1 cellular context compared by ENCODE assay signal in the genomic region with DNA sequence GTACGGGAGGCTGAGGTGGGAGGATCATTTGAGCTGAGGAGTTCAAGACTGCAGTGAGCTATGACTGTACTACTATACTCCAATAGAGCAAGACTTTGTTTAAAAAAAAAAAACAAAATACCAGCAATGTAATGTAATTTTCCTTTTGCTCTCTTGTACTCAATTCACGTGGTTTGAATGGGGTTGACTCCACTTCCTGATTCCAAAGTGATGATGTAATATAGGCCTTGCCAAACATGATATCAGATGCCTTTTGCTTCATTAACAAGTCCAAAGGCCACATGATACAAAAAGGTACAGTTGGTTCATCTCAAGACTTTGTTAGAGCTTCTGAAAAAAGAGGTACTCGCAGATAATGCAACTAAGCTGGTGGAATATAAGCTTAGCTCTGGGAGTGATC.
TF ChIP-seq lines count a peak whose summit lies in the region.

No MANE protein-coding gene starts in this region.

TF ChIP-seq in HepG2, 621 proteins besides CTCF, POLR2A, EP300 and RAD21 (continued from another document):
- TF ChIP-seq, protein P1, sequence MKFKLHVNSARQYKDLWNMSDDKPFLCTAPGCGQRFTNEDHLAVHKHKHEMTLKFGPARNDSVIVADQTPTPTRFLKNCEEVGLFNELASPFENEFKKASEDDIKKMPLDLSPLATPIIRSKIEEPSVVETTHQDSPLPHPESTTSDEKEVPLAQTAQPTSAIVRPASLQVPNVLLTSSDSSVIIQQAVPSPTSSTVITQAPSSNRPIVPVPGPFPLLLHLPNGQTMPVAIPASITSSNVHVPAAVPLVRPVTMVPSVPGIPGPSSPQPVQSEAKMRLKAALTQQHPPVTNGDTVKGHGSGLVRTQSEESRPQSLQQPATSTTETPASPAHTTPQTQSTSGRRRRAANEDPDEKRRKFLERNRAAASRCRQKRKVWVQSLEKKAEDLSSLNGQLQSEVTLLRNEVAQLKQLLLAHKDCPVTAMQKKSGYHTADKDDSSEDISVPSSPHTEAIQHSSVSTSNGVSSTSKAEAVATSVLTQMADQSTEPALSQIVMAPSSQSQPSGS (CRISPR knock-in tag; IDR thresholded peaks at IDR 0.05): peak; percentile 28; the same call in 1 of the 2 replicates
- peak; percentile 21; the same call in 1 of the 2 replicates for TF ChIP-seq ZNF644 (CRISPR knock-in tag; IDR thresholded peaks at IDR 0.05; ENCODE audit: low read depth)
- TF ChIP-seq, protein P2, sequence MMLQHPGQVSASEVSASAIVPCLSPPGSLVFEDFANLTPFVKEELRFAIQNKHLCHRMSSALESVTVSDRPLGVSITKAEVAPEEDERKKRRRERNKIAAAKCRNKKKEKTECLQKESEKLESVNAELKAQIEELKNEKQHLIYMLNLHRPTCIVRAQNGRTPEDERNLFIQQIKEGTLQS (CRISPR knock-in tag; IDR thresholded peaks at IDR 0.05): peak; percentile 60; the same call in 1 of the 2 replicates
- TF ChIP-seq, protein P3, sequence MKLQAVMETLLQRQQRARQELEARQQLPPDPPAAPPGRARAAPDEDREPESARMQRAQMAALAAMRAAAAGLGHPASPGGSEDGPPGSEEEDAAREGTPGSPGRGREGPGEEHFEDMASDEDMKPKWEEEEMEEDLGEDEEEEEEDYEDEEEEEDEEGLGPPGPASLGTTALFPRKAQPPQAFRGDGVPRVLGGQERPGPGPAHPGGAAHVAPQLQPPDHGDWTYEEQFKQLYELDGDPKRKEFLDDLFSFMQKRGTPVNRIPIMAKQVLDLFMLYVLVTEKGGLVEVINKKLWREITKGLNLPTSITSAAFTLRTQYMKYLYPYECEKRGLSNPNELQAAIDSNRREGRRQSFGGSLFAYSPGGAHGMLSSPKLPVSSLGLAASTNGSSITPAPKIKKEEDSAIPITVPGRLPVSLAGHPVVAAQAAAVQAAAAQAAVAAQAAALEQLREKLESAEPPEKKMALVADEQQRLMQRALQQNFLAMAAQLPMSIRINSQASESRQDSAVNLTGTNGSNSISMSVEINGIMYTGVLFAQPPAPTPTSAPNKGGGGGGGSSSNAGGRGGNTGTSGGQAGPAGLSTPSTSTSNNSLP (IDR thresholded peaks at IDR 0.05; ENCODE audit: low read depth, low read length): peak; percentile 70
- TF ChIP-seq CEBPG (CRISPR knock-in tag; IDR thresholded peaks at IDR 0.05): peak; percentile 24; the same call in 1 of the 2 replicates
- no peak for TF ChIP-seq U2AF2 (IDR thresholded peaks at IDR 0.05; ENCODE audit: low read depth, low read length)
- TF ChIP-seq, protein P4, sequence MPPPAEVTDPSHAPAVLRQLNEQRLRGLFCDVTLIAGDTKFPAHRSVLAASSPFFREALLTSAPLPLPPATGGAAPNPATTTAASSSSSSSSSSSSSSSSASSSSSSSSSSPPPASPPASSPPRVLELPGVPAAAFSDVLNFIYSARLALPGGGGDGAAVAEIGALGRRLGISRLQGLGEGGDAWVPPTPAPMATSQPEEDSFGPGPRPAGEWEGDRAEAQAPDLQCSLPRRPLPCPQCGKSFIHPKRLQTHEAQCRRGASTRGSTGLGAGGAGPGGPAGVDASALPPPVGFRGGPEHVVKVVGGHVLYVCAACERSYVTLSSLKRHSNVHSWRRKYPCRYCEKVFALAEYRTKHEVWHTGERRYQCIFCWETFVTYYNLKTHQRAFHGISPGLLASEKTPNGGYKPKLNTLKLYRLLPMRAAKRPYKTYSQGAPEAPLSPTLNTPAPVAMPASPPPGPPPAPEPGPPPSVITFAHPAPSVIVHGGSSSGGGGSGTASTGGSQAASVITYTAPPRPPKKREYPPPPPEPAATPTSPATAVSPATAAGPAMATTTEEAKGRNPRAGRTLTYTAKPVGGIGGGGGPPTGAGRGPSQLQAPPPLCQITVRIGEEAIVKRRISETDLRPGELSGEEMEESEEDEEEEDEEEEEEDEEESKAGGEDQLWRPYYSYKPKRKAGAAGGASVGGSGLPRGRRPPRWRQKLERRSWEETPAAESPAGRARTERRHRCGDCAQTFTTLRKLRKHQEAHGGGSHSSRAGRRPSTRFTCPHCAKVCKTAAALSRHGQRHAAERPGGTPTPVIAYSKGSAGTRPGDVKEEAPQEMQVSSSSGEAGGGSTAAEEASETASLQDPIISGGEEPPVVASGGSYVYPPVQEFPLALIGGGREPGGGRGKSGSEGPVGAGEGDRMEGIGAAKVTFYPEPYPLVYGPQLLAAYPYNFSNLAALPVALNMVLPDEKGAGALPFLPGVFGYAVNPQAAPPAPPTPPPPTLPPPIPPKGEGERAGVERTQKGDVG (CRISPR knock-in tag; IDR thresholded peaks at IDR 0.05; ENCODE audit: borderline replicate concordance): no peak
- TF ChIP-seq ZSCAN9 (CRISPR knock-in tag; IDR thresholded peaks at IDR 0.05; ENCODE audit: borderline replicate concordance): no peak
- TF ChIP-seq, protein P5, sequence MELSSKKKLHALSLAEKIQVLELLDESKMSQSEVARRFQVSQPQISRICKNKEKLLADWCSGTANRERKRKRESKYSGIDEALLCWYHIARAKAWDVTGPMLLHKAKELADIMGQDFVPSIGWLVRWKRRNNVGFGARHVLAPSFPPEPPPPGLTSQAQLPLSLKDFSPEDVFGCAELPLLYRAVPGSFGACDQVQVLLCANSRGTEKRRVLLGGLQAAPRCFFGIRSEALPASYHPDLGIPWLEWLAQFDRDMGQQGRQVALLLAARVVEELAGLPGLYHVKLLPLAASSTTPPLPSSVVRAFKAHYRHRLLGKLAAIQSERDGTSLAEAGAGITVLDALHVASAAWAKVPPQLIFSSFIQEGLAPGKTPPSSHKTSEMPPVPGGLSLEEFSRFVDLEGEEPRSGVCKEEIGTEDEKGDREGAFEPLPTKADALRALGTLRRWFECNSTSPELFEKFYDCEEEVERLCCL (CRISPR knock-in tag; IDR thresholded peaks at IDR 0.05; ENCODE audit: borderline replicate concordance): no peak
- no peak for TF ChIP-seq ZNF337 (CRISPR knock-in tag; IDR thresholded peaks at IDR 0.05; ENCODE audit: borderline replicate concordance, low read depth)
- no peak for TF ChIP-seq ZNF232 (CRISPR knock-in tag; IDR thresholded peaks at IDR 0.05; ENCODE audit: borderline replicate concordance)
- TF ChIP-seq TEAD3 (CRISPR knock-in tag; optimal IDR thresholded peaks at IDR 0.05; ENCODE audit: borderline replicate concordance): peak; percentile 49
- TF ChIP-seq ZNF446 (CRISPR knock-in tag; IDR thresholded peaks at IDR 0.05): no peak
- no peak for TF ChIP-seq POGZ (CRISPR knock-in tag; IDR thresholded peaks at IDR 0.05)
- no peak for TF ChIP-seq MED1 (CRISPR knock-in tag; IDR thresholded peaks at IDR 0.05)
- TF ChIP-seq JUN (CRISPR knock-in tag; IDR thresholded peaks at IDR 0.05): peak; percentile 53; the same call in 1 of the 2 replicates
- TF ChIP-seq ZBTB21 (CRISPR knock-in tag; IDR thresholded peaks at IDR 0.05): peak; percentile 65
